2 cellular contexts compared by ENCODE assay signal in the genomic region with DNA sequence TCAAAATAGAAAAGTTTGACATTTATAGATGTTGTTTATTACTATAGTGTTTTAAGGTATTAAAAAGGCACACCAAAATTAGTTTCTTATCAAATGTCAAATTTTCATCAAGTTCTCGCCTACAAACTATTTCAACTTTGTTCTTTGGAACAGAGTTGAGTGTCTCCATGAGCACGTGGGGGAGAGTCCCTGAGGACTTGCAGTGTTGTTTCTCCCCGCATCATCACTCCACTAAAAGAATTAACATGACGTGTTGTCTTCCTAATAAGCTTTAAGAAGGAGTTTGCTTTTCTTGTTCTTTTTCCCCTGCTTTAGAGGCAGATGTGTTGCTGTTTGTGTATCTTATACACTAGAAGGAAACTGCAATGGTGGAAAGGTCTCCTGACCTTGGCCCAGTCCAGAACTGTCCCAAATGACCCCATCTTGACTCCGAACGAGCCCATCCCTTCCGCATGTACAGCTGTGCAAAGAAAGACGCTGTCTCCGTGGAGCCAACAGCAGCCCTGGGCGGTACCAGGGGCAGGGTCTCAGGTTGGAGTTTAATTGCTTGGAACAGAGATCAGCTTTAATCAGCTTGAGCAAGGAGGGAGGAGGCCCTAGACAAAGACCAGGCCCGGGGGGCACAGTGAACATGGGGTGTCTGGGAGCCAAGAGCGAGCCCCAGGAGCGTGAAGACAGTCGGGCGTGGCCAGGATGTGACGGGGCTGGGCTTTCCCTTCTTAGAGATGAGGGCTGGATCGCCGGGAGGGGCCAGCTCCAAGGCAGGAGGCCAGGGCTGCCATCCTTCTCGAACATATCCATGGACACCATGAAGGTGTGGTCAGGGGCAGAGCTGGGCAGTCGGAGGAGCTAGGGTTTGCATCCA.
TF ChIP-seq lines count a peak whose summit lies in the region.

No MANE protein-coding gene starts in this region.

TF ChIP-seq in liver, 16 proteins besides CTCF, POLR2A, EP300 and RAD21:
- TF ChIP-seq RXRA (IDR thresholded peaks at IDR 0.05) (no peak), FOXA2 (IDR thresholded peaks at IDR 0.05) (no peak), TAF1 (conservative IDR thresholded peaks at IDR 0.05) (no peak), NR2F2 (IDR thresholded peaks at IDR 0.05) (peak; percentile 45)
- TF ChIP-seq, protein P1, sequence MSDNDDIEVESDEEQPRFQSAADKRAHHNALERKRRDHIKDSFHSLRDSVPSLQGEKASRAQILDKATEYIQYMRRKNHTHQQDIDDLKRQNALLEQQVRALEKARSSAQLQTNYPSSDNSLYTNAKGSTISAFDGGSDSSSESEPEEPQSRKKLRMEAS (IDR thresholded peaks at IDR 0.05): no peak

TF ChIP-seq in HepG2, 621 proteins besides CTCF, POLR2A, EP300 and RAD21:
- TF ChIP-seq ONECUT2 (CRISPR knock-in tag; IDR thresholded peaks at IDR 0.05) (no peak), SNRNP70 (IDR thresholded peaks at IDR 0.05; ENCODE audit: low read depth, low read length) (no peak)
- TF ChIP-seq, protein P2, sequence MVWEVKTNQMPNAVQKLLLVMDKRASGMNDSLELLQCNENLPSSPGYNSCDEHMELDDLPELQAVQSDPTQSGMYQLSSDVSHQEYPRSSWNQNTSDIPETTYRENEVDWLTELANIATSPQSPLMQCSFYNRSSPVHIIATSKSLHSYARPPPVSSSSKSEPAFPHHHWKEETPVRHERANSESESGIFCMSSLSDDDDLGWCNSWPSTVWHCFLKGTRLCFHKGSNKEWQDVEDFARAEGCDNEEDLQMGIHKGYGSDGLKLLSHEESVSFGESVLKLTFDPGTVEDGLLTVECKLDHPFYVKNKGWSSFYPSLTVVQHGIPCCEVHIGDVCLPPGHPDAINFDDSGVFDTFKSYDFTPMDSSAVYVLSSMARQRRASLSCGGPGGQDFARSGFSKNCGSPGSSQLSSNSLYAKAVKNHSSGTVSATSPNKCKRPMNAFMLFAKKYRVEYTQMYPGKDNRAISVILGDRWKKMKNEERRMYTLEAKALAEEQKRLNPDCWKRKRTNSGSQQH (CRISPR knock-in tag; IDR thresholded peaks at IDR 0.05; ENCODE audit: low read depth): no peak
TF ChIP-seq in HepG2: peak in this region for 0.
